ENCODE assay signal across 8 cellular contexts in genomic region chr2:201116115-201116958, GRCh38. TPM values are rescaled to one million over a fixed set of nuclear protein-coding genes. Genes with fewer than 3 reads are reported as not detected.
DNase-seq lines count a peak whose midpoint lies in the region; ATAC-seq and TF ChIP-seq lines count a peak whose summit lies in the region.

TSS of gene CFLAR (plus strand) at chr2:201116164. CDS start at chr2:201129866, 13,702 bp downstream.

- 2% methylated on average over 17 of the region's 75 CpGs for WGBS in mammary epithelial cell (ENCODE audit: low coverage, missing lambda C conversion rate)
- WGBS in spleen, 5 donors = 0 to 1% (median 0%) methylated on average over 41 to 75 of the region's 75 CpGs

- peak in 2 of 3 donors; percentile 18 to 61 for TF ChIP-seq POLR2A in spleen (IDR thresholded peaks at IDR 0.05)

- TSS peak; percentile 28 for BruUV-seq in mammary epithelial cell (replicated peaks; lab: Mats Ljungman, UMichigan)

- dilution Hi-C loops in mammary epithelial cell (cut with HindIII; ENCODE audit: low sequenced_read_pairs) = loop anchor here (5.0 kb wide), 2 partner anchors 34 to 36 kb away; no protein-coding TSS in a partner anchor

- H3K4me3 ChIP-seq in WERI-Rb-1 (ENCODE audit: low read depth, low read length) (peak within 1 kb of the TSS; percentile 37), mammary epithelial cell (replicated peaks in 1 of 3; ENCODE audit: insufficient read depth in 1 of 3, low read depth in 2 of 3, low read length in 3 of 3) (peak within 1 kb of the TSS; percentile 70 to 77 (median 74)), spleen (peak within 1 kb of the TSS; percentile 57 to 81 (median 78))

- H3K4me1 ChIP-seq in mammary epithelial cell (ENCODE audit: insufficient read depth, low read length) (peaks cover 26% of the 10 kb centered on the region), spleen (peaks cover 0 to 80% (median 41%) of the 10 kb centered on the region in 6 donors)

- H3K36me3 ChIP-seq in WERI-Rb-1 (no peaks in the 10 kb centered on the region), mammary epithelial cell (ENCODE audit: insufficient read depth, low read length) (no peaks in the 10 kb centered on the region), spleen (peaks cover 0 to 6% (median 0%) of the 10 kb centered on the region in 6 donors)

- TF ChIP-seq CTCF in WERI-Rb-1 (IDR thresholded peaks at IDR 0.05; ENCODE audit: low read depth, low read length) = no peak
- peak in 1 of 2 donors; percentile 0 for TF ChIP-seq CTCF in mammary epithelial cell (conservative IDR thresholded peaks at IDR 0.05 in 1 of 2, IDR thresholded peaks at IDR 0.05 in 1 of 2; ENCODE audit: extremely low read depth in 1 of 2, insufficient read depth in 1 of 2, low read depth in 1 of 2, low read length in 2 of 2)
- TF ChIP-seq CTCF in spleen (IDR thresholded peaks at IDR 0.05 in 8 of 11, conservative IDR thresholded peaks at IDR 0.05 in 3 of 11) = peak in 3 of 11 experiments; percentile 5 to 21 (median 19)

- peak within 1 kb of the TSS; percentile 99 for H3K9ac ChIP-seq in mammary epithelial cell (ENCODE audit: insufficient read depth, low read length)

- H3K27me3 ChIP-seq in WERI-Rb-1 (ENCODE audit: insufficient read depth, low read depth, severe bottlenecking) (no peaks in the 10 kb centered on the region), mammary epithelial cell (ENCODE audit: insufficient read depth, low read length) (no peaks in the 10 kb centered on the region), spleen (replicated peaks in 1 of 7) (no peaks in the 10 kb centered on the region)

- peak; percentile 28 for ATAC-seq in GM18517 (IDR thresholded peaks at IDR 0.05; ENCODE audit: unreplicated experiment)
- ATAC-seq in HG02938 (IDR thresholded peaks at IDR 0.05; ENCODE audit: unreplicated experiment) = peak; percentile 24

- peak within 1 kb of the TSS; percentile 67 for H3K4me2 ChIP-seq in mammary epithelial cell (ENCODE audit: insufficient read depth, low read depth, low read length)

- DNase-seq in NCI-H2107 (lab: John Stamatoyannopoulos, UW) (peak; percentile 9), WERI-Rb-1 (no peak), mammary epithelial cell (peak; percentile 90), inferior parietal cortex (ENCODE audit: extremely low spot score) (peak; percentile 56), spleen (peak; percentile 97), middle frontal gyrus (ENCODE audit: extremely low spot score, low spot score) (no peak)

- in situ Hi-C loops in mammary epithelial cell (cut with MboI; ENCODE audit: low sequenced_read_pairs in 2 of 2) = loop anchor here in 1 of 2 donors (5.0 kb wide), 1 partner anchor 36 kb away; no protein-coding TSS in a partner anchor

- CTCF ChIA-PET in mammary epithelial cell (lab: Charles Lee; ENCODE audit: low non-redundant PET) = interaction anchor here (0.7 kb wide), 2 partner anchors 10 to 42 kb away, joined by 4 to 6 read pairs; no protein-coding TSS in a partner anchor

- intact Hi-C loops in mammary epithelial cell (cut with micrococcal nuclease) (loop anchor here (1.0 to 5.0 kb wide), 4 partner anchors 14 to 246 kb away; partner anchors contain the start of gene HYCC2), spleen (cut with DNase I; ENCODE audit: low total_unique reads) (no loop called here)

- H2AFZ ChIP-seq in mammary epithelial cell (ENCODE audit: low read depth, low read length) = peak within 1 kb of the TSS; percentile 85

- peaks cover 39% of the 10 kb centered on the region for H3K79me2 ChIP-seq in mammary epithelial cell (ENCODE audit: insufficient read depth, low read length)

- H4K20me1 ChIP-seq in mammary epithelial cell (ENCODE audit: insufficient read depth, low read length) = no peaks in the 10 kb centered on the region

- H3K27ac ChIP-seq in WERI-Rb-1 (peak within 1 kb of the TSS; percentile 18; the same call in 1 of the 2 replicates), mammary epithelial cell (ENCODE audit: insufficient read depth, low read depth, low read length) (peak within 1 kb of the TSS; percentile 90), spleen (peak within 1 kb of the TSS; percentile 89 to 100 (median 100))

- H3K9me3 ChIP-seq in WERI-Rb-1 (ENCODE audit: severe bottlenecking) (no peaks in the 10 kb centered on the region), mammary epithelial cell (replicated peaks; ENCODE audit: insufficient read depth, low read length) (no peaks in the 10 kb centered on the region), spleen (no peaks in the 10 kb centered on the region)

RNA-seq across cellular contexts. Expression of gene CFLAR, which starts in this region (rescaled TPM):
- total RNA-seq in mammary epithelial cell = 100 to 1,000 TPM in 1 of 2 donors, 10 to 100 TPM in 1; 77.3 to 114 TPM
- polyA plus RNA-seq in mammary epithelial cell = 20.6 TPM
- polyA minus RNA-seq in mammary epithelial cell = 64.2 TPM
- total RNA-seq in spleen = 100 to 1,000 TPM; 313 to 511 (median 379) TPM
- 100 to 1,000 TPM in 1 of 3 donors, 10 to 100 TPM in 2; 64.0 to 101 (median 68.4) TPM for polyA plus RNA-seq in spleen

Comparison
In these comparisons a context has a peak if more than half of its experiments do, and no peak if none do; other contexts are left out.
1. DNase-seq: peak in NCI-H2107 (single experiment), mammary epithelial cell (single experiment), inferior parietal cortex (single experiment) and spleen (single experiment); none in WERI-Rb-1 (single experiment) and middle frontal gyrus (single experiment).
2. H3K27ac ChIP-seq: peak in every context shown above with its lines; median percentile 100 in spleen; 90 in mammary epithelial cell; 18 in WERI-Rb-1.
3. Peak in every context shown above with its lines, with median percentiles within 50 percentile points of each other: H3K4me3 ChIP-seq.